Comparison of ENCODE assay signal across 8 cellular contexts in genomic region chr12:7018350-7019042, GRCh38. TPM values are rescaled to one million over a fixed set of nuclear protein-coding genes. Genes with fewer than 3 reads are reported as not detected.
DNase-seq lines count a peak whose midpoint lies in the region; ATAC-seq and TF ChIP-seq lines count a peak whose summit lies in the region.

TSS of gene LPCAT3 (minus strand) at chr12:7018476. CDS start at chr12:7018424, 52 bp downstream.

- TF ChIP-seq POLR2A in GM18505 (IDR thresholded peaks at IDR 0.05; ENCODE audit: borderline replicate concordance, extremely low read depth, insufficient read depth, insufficient read length) (peak; percentile 87), vagina (IDR thresholded peaks at IDR 0.05) (peak in 1 of 2 donors; percentile 53)

- TF ChIP-seq CTCF in ascending aorta (IDR thresholded peaks at IDR 0.05) (peak; percentile 83 to 92 (median 90)), vagina (IDR thresholded peaks at IDR 0.05) (peak; percentile 67 to 73 (median 70))

- peak within 1 kb of the TSS; percentile 96 for H3K27ac Mint-ChIP-seq in T-helper 2 cell treated with Interferon-gamma antibody and Interleukin-4, amounts not matched to agents 5 μg/mL and 100 μg/mL, for 36 hours

- peak within 1 kb of the TSS; percentile 99 for H3K4me3 Mint-ChIP-seq in T-helper 2 cell treated with Interferon-gamma antibody and Interleukin-4, amounts not matched to agents 5 μg/mL and 100 μg/mL, for 36 hours

- H3K36me3 ChIP-seq in ascending aorta (no peaks in the 10 kb centered on the region), vagina (no peaks in the 10 kb centered on the region)

- H3K27ac ChIP-seq in ascending aorta (peak within 1 kb of the TSS; percentile 87 to 92), right cardiac atrium (ENCODE audit: low read length) (peak within 1 kb of the TSS; percentile 93), vagina (peak within 1 kb of the TSS; percentile 84)

- peaks cover 22% of the 10 kb centered on the region for H3K4me1 Mint-ChIP-seq in T-helper 2 cell treated with Interferon-gamma antibody and Interleukin-4, amounts not matched to agents 5 μg/mL and 100 μg/mL, for 36 hours (ENCODE audit: low read depth)

- H3K27me3 ChIP-seq in ascending aorta (no peaks in the 10 kb centered on the region), right cardiac atrium (ENCODE audit: control insufficient read depth, insufficient read depth) (no peaks in the 10 kb centered on the region), vagina (no peaks in the 10 kb centered on the region)

- WGBS in right cardiac atrium = under 1% methylated on average over 77 of the region's 77 CpGs

- H3K4me3 ChIP-seq in ascending aorta (peak within 1 kb of the TSS; percentile 66 to 73), right cardiac atrium (ENCODE audit: low read length) (peak within 1 kb of the TSS; percentile 50), vagina (peak within 1 kb of the TSS; percentile 90 to 96)

- intact Hi-C loops in ascending aorta (cut with DNase I) (loop anchor here (1.0 to 5.0 kb wide), 7 partner anchors 42 to 170 kb away; partner anchors contain the start of genes ATN1, C12orf57, C1R and C1RL), right cardiac atrium (cut with DNase I) (loop anchor here in 1 of 4 donors (5.0 kb wide), 1 partner anchor 46 kb away; the partner anchor contains the start of genes EMG1 and PHB2), vagina (cut with DNase I) (loop anchor here (5.0 kb wide), 1 partner anchor 46 kb away; the partner anchor contains the start of genes EMG1 and PHB2)

- H3K27me3 Mint-ChIP-seq in T-helper 2 cell treated with Interferon-gamma antibody and Interleukin-4, amounts not matched to agents 5 μg/mL and 100 μg/mL, for 36 hours (ENCODE audit: low read depth) = no peaks in the 10 kb centered on the region

- DNase-seq in NCI-H1930 (lab: John Stamatoyannopoulos, UW) (peak; percentile 99), ascending aorta (ENCODE audit: low spot score in 2 of 2) (peak; percentile 92 to 99), right cardiac atrium (peak; percentile 98 to 99 (median 99)), putamen (ENCODE audit: low spot score) (peak; percentile 96), vagina (ENCODE audit: extremely low spot score in 2 of 2) (peak in 1 of 2 donors; percentile 97)
- peak; percentile 96 for DNase-seq in T-helper 2 cell treated with Interferon-gamma antibody and Interleukin-4, amounts not matched to agents 5 μg/mL and 100 μg/mL, for 36 hours (ENCODE audit: low spot score)

- H3K4me1 ChIP-seq in ascending aorta (peaks cover 5% of the 10 kb centered on the region in 2 donors), right cardiac atrium (ENCODE audit: control insufficient read depth, insufficient read depth, low read length) (no peaks in the 10 kb centered on the region), vagina (peaks cover 29% of the 10 kb centered on the region)

- H3K9me3 ChIP-seq in ascending aorta = no peaks in the 10 kb centered on the region
- H3K9me3 ChIP-seq in right cardiac atrium (ENCODE audit: control insufficient read depth, low read length) = no peaks in the 10 kb centered on the region
- no peaks in the 10 kb centered on the region for H3K9me3 ChIP-seq in vagina

- no peaks in the 10 kb centered on the region for H3K9me3 Mint-ChIP-seq in T-helper 2 cell treated with Interferon-gamma antibody and Interleukin-4, amounts not matched to agents 5 μg/mL and 100 μg/mL, for 36 hours

- peak; percentile 88 for ATAC-seq in GM18505 (IDR thresholded peaks at IDR 0.05; ENCODE audit: unreplicated experiment)
- ATAC-seq in HG02973 (IDR thresholded peaks at IDR 0.05; ENCODE audit: unreplicated experiment) = peak; percentile 90
- peak; percentile 98 for ATAC-seq in right cardiac atrium

- peaks cover 1% of the 10 kb centered on the region for H3K36me3 Mint-ChIP-seq in T-helper 2 cell treated with Interferon-gamma antibody and Interleukin-4, amounts not matched to agents 5 μg/mL and 100 μg/mL, for 36 hours (ENCODE audit: low read depth)

RNA-seq across cellular contexts. Expression of gene LPCAT3, which starts in this region (rescaled TPM):
- total RNA-seq in ascending aorta (23.0 TPM), right cardiac atrium (10 to 100 TPM; 14.0 to 22.2 (median 19.2) TPM), vagina (42.0 TPM)
- 17.8 TPM for polyA plus RNA-seq in right cardiac atrium
